Comparison of ENCODE assay signal across 28 cellular contexts in genomic region chr2:133941666-133942065, GRCh38.
"Had no signal": no experiment of that assay in that cellular context is flagged by ENCODE, and none has a peak within 500 bp of the region (broad histone marks: within the 10 kb centered on the region; RNA-seq: fewer than 3 reads in every experiment).

No MANE protein-coding gene starts in this region.

- DNase-seq: activated B cell treated with CpG ODN at 0.5 μM for 24 hours; activated CD4-positive, alpha-beta memory T cell treated with anti-CD3 and anti-CD28 coated beads, Interleukin-2, amount 10 ng/mL, durations not matched to agents 7 days and 5 days; activated CD4-positive, alpha-beta T cell treated with anti-CD3 and anti-CD28 coated beads for 1 hour; activated CD4-positive, alpha-beta T cell treated with anti-CD3 and anti-CD28 coated beads, Interleukin-2, amount 50 U/mL, for 1 hour; activated gamma-delta T cell treated with Interleukin-2 at 50 U/mL for 16 hours; activated naive CD4-positive, alpha-beta T cell treated with anti-CD3 and anti-CD28 coated beads, Interleukin-2, amount 10 ng/mL, durations not matched to agents 7 days and 5 days; activated naive CD8-positive, alpha-beta T cell treated with anti-CD3 and anti-CD28 coated beads for 36 hours; activated T-cell treated with anti-CD3 and anti-CD28 coated beads for 4 hours; activated T-cell treated with anti-CD3 and anti-CD28 coated beads, Interleukin-2, amount 50 U/mL, for 72 hours; amniotic stem cell; body of pancreas; MM.1S; NCI-H1048; NCI-H1417; NCI-H1930; NCI-H2107; NCI-H345; NCI-H510A; NCI-H69; NK-92 treated with Interleukin-12 subunit alpha and Interleukin-12 subunit beta, amount 100 ng/mL, for 24 hours; Peyer's patch; Right ventricle myocardium superior had no signal

- H3K4me1 Mint-ChIP-seq: activated CD4-positive, alpha-beta memory T cell treated with anti-CD3 and anti-CD28 coated beads, Interleukin-2, amount 10 ng/mL, durations not matched to agents 7 days and 5 days; activated naive CD4-positive, alpha-beta T cell treated with anti-CD3 and anti-CD28 coated beads, Interleukin-2, amount 10 ng/mL, durations not matched to agents 7 days and 5 days; activated naive CD8-positive, alpha-beta T cell treated with anti-CD3 and anti-CD28 coated beads for 36 hours; central memory CD8-positive, alpha-beta T cell had no signal

- ATAC-seq: activated T-cell treated with anti-CD3 and anti-CD28 coated beads, Interleukin-2, amount 50 U/mL, for 72 hours; body of pancreas had no signal

- H3K27ac Mint-ChIP-seq: activated B cell treated with CpG ODN at 0.5 μM for 24 hours; activated CD4-positive, alpha-beta memory T cell treated with anti-CD3 and anti-CD28 coated beads, Interleukin-2, amount 10 ng/mL, durations not matched to agents 7 days and 5 days; activated naive CD4-positive, alpha-beta T cell treated with anti-CD3 and anti-CD28 coated beads, Interleukin-2, amount 10 ng/mL, durations not matched to agents 7 days and 5 days; activated naive CD8-positive, alpha-beta T cell treated with anti-CD3 and anti-CD28 coated beads for 36 hours; activated T-cell treated with anti-CD3 and anti-CD28 coated beads, Interleukin-2, amount 50 U/mL, for 72 hours; activated T-helper 2 cell treated with anti-CD3 and anti-CD28 coated beads, Interferon-gamma antibody, Interleukin-2, Interleukin-4, amounts not matched to agents 10 μg/mL and 5 μg/mL and 100 μg/mL, durations not matched to agents 14 hours and 24 hours and 36 hours; T-helper 1 cell treated with Interleukin-12 subunit alpha and Interleukin-12 subunit beta and Interleukin-4 antibody, amounts not matched to agents 30 μg/mL and 1 μg/mL, for 36 hours had no signal

- H3K4me1 ChIP-seq: ascending aorta, body of pancreas, Peyer's patch, SJSA1 had no signal

- H3K27me3 ChIP-seq: ascending aorta, body of pancreas, Peyer's patch, SJSA1 had no signal

- H3K4me3 ChIP-seq: ascending aorta, body of pancreas, Peyer's patch, SJSA1 had no signal

- H3K36me3 ChIP-seq: ascending aorta, Peyer's patch, SJSA1 had no signal

- H3K9me3 Mint-ChIP-seq: activated B cell treated with CpG ODN at 0.5 μM for 24 hours; activated CD4-positive, alpha-beta memory T cell treated with anti-CD3 and anti-CD28 coated beads, Interleukin-2, amount 10 ng/mL, durations not matched to agents 7 days and 5 days; activated naive CD4-positive, alpha-beta T cell treated with anti-CD3 and anti-CD28 coated beads, Interleukin-2, amount 10 ng/mL, durations not matched to agents 7 days and 5 days; activated naive CD8-positive, alpha-beta T cell treated with anti-CD3 and anti-CD28 coated beads for 36 hours; activated T-helper 2 cell treated with anti-CD3 and anti-CD28 coated beads, Interferon-gamma antibody, Interleukin-2, Interleukin-4, amounts not matched to agents 10 μg/mL and 5 μg/mL and 100 μg/mL, durations not matched to agents 14 hours and 24 hours and 36 hours; central memory CD8-positive, alpha-beta T cell; T-helper 1 cell treated with Interleukin-12 subunit alpha and Interleukin-12 subunit beta and Interleukin-4 antibody, amounts not matched to agents 30 μg/mL and 1 μg/mL, for 36 hours had no signal

- H3K36me3 Mint-ChIP-seq: activated naive CD4-positive, alpha-beta T cell treated with anti-CD3 and anti-CD28 coated beads, Interleukin-2, amount 10 ng/mL, durations not matched to agents 7 days and 5 days; activated naive CD8-positive, alpha-beta T cell treated with anti-CD3 and anti-CD28 coated beads for 36 hours had no signal

- H3K27ac ChIP-seq: ascending aorta, body of pancreas, Peyer's patch, RWPE1, SJSA1 had no signal

- H3K9me3 ChIP-seq: ascending aorta, body of pancreas, Peyer's patch, SJSA1 had no signal

- H3K27me3 Mint-ChIP-seq: activated B cell treated with CpG ODN at 0.5 μM for 24 hours; activated CD4-positive, alpha-beta memory T cell treated with anti-CD3 and anti-CD28 coated beads, Interleukin-2, amount 10 ng/mL, durations not matched to agents 7 days and 5 days had no signal

- H3K4me3 Mint-ChIP-seq: activated B cell treated with CpG ODN at 0.5 μM for 24 hours; activated CD4-positive, alpha-beta memory T cell treated with anti-CD3 and anti-CD28 coated beads, Interleukin-2, amount 10 ng/mL, durations not matched to agents 7 days and 5 days; activated naive CD4-positive, alpha-beta T cell treated with anti-CD3 and anti-CD28 coated beads, Interleukin-2, amount 10 ng/mL, durations not matched to agents 7 days and 5 days; activated naive CD8-positive, alpha-beta T cell treated with anti-CD3 and anti-CD28 coated beads for 36 hours; activated T-cell treated with anti-CD3 and anti-CD28 coated beads, Interleukin-2, amount 50 U/mL, for 72 hours; central memory CD8-positive, alpha-beta T cell; T-helper 1 cell treated with Interleukin-12 subunit alpha and Interleukin-12 subunit beta and Interleukin-4 antibody, amounts not matched to agents 30 μg/mL and 1 μg/mL, for 36 hours had no signal
